8 cellular contexts compared by ENCODE assay signal in genomic region chrX:22748093-22748999, GRCh38.
DNase-seq lines count a peak whose midpoint lies in the region; ATAC-seq and TF ChIP-seq lines count a peak whose summit lies in the region.

No MANE protein-coding gene starts in this region.

- no peaks in the 10 kb centered on the region for H3K9me3 Mint-ChIP-seq in stimulated activated naive CD8-positive, alpha-beta T cell treated with anti-CD3 and anti-CD28 coated beads, Interleukin-15, amount 100 ng/mL, for 72 hours

- no peaks in the 10 kb centered on the region for H3K27me3 ChIP-seq in lower lobe of right lung (ENCODE audit: low read depth)

- no peaks in the 10 kb centered on the region for H3K27me3 Mint-ChIP-seq in stimulated activated naive CD8-positive, alpha-beta T cell treated with anti-CD3 and anti-CD28 coated beads, Interleukin-15, amount 100 ng/mL, for 72 hours

- ATAC-seq in HG02763 (IDR thresholded peaks at IDR 0.05; ENCODE audit: unreplicated experiment) (peak; percentile 78), lower lobe of right lung (peak in 1 of 2 donors; percentile 80)
- ATAC-seq in stimulated activated naive CD8-positive, alpha-beta T cell treated with anti-CD3 and anti-CD28 coated beads, Interleukin-15, amount 100 ng/mL, for 72 hours = peak; percentile 60

- H3K36me3 ChIP-seq in lower lobe of right lung = no peaks in the 10 kb centered on the region

- no peaks in the 10 kb centered on the region for H3K4me1 Mint-ChIP-seq in stimulated activated naive CD8-positive, alpha-beta T cell treated with anti-CD3 and anti-CD28 coated beads, Interleukin-15, amount 100 ng/mL, for 72 hours

- TF ChIP-seq CTCF in VCaP (conservative IDR thresholded peaks at IDR 0.05) (peak; percentile 80), lower lobe of right lung (IDR thresholded peaks at IDR 0.05) (peak; percentile 58)

- H3K4me3 ChIP-seq in lower lobe of right lung = no peak overlapping the region

- H3K4me3 Mint-ChIP-seq in stimulated activated naive CD8-positive, alpha-beta T cell treated with anti-CD3 and anti-CD28 coated beads, Interleukin-15, amount 100 ng/mL, for 72 hours = no peak overlapping the region

- no peak overlapping the region for H3K27ac Mint-ChIP-seq in stimulated activated naive CD8-positive, alpha-beta T cell treated with anti-CD3 and anti-CD28 coated beads, Interleukin-15, amount 100 ng/mL, for 72 hours

- peak; percentile 2 for DNase-seq in NK-92 treated with Interleukin-12 subunit alpha and Interleukin-12 subunit beta, amount 100 ng/mL, for 24 hours (lab: John Stamatoyannopoulos, UW)
- DNase-seq in NK-92 (lab: John Stamatoyannopoulos, UW; ENCODE audit: unreplicated experiment) = no peak
- DNase-seq in NCI-H1694 (lab: John Stamatoyannopoulos, UW) = peak; percentile 1
- peak; percentile 36 to 57 for DNase-seq in dermis microvascular lymphatic vessel endothelial cell (ENCODE audit: low read depth in 2 of 2)
- no peak for DNase-seq in lower lobe of right lung
- DNase-seq in stimulated activated naive CD8-positive, alpha-beta T cell treated with anti-CD3 and anti-CD28 coated beads, Interleukin-15, amount 100 ng/mL, for 72 hours = peak; percentile 17 to 25

- intact Hi-C loops in lower lobe of right lung (cut with DNase I) = no loop called here

- H3K27ac ChIP-seq in VCaP (no peak overlapping the region), lower lobe of right lung (no peak overlapping the region)

- H3K9me3 ChIP-seq in lower lobe of right lung = no peaks in the 10 kb centered on the region

- no peaks in the 10 kb centered on the region for H3K4me1 ChIP-seq in lower lobe of right lung

Comparison
In these comparisons a context has a peak if more than half of its experiments do, and no peak if none do; other contexts are left out.
1. DNase-seq: peak in NK-92 treated with Interleukin-12 subunit alpha and Interleukin-12 subunit beta, amount 100 ng/mL, for 24 hours (single experiment), NCI-H1694 (single experiment), dermis microvascular lymphatic vessel endothelial cell (2 of 2) and stimulated activated naive CD8-positive, alpha-beta T cell treated with anti-CD3 and anti-CD28 coated beads, Interleukin-15, amount 100 ng/mL, for 72 hours (2 of 2); none in NK-92 (single experiment) and lower lobe of right lung (single experiment).